16 cellular contexts compared by ENCODE assay signal in the genomic region with DNA sequence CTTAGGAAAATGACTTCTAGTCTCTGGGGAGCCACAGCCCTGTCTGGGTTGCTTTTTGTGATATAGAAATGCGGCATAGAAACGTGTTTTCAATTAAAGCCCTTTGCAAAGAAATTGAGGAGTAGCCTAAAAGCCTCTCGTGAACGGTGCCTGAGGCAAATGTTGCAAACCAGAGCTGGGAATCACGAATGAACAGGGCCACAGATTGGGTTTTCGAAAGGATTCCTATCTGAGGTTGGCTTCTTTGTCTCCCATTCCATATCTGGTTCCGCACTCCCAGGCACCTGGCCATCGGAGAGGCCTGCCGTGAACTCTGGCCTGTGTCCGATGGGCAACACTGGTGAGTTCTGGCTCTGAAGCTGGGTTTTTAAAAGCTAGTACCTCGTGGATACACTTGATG.
DNase-seq lines count a peak whose midpoint lies in the region; ATAC-seq, FAIRE-seq and TF ChIP-seq lines count a peak whose summit lies in the region.
"Had no signal": no experiment of that assay in that cellular context is flagged by ENCODE, and none has a peak within 500 bp of the region (broad histone marks: within the 10 kb centered on the region; RNA-seq: fewer than 3 reads in every experiment).

No MANE protein-coding gene starts in this region.

- H3K36me3 ChIP-seq in right lobe of liver (no peaks in the 10 kb centered on the region), HepG2 (replicated peaks in 1 of 2; ENCODE audit: control insufficient read depth in 1 of 2, insufficient read depth in 2 of 2, low read length in 2 of 2) (peaks cover 0 to 11% of the 10 kb centered on the region in 2 experiments; a peak in 2 of 5 replicates), SK-N-MC (ENCODE audit: insufficient read depth, low read length) (no peaks in the 10 kb centered on the region), PC-3 (ENCODE audit: low read depth, low read length) (0 out of 2 replicates have a peak, but pooled peaks cover 8% of the 10 kb centered on the region)

- no peak for TF ChIP-seq POLR2A in right lobe of liver (IDR thresholded peaks at IDR 0.05)
- TF ChIP-seq POLR2A in HepG2 (IDR thresholded peaks at IDR 0.05; ENCODE audit: insufficient read depth in 1 of 2, low read depth in 2 of 2, low read length in 2 of 2), result no peak

- FAIRE-seq in HepG2 (lab: Jason Lieb, UNC), result no peak
- FAIRE-seq: D721Med, G401.6, GM12891, GM19239 had no signal

- no peaks in the 10 kb centered on the region for H3K9me2 ChIP-seq in PC-3 (replicated peaks; ENCODE audit: low read length)

- no peak for TF ChIP-seq RAD21 in HepG2 (CRISPR knock-in tag; IDR thresholded peaks at IDR 0.05)

- DNase-seq in right lobe of liver (peak in 2 of 3 donors; percentile 33 to 68), HepG2 (ENCODE audit: low spot score) (no peak), SK-N-MC (ENCODE audit: low read depth, low spot score) (peak; percentile 20), islet precursor cell (peak; percentile 70), AG20443 (ENCODE audit: low spot score) (no peak), PC-3 (no peak)
- DNase-seq in activated CD4-positive, alpha-beta T cell treated with anti-CD3 and anti-CD28 coated beads, Interleukin-2, amount 50 U/mL, for 4 hours, result no peak
- DNase-seq: Caco-2; CD4-positive, alpha-beta T cell; GOT3; H7 had no signal

- intact Hi-C loops in right lobe of liver (cut with DNase I), result no loop called here
- intact Hi-C loops in HepG2 (cut with micrococcal nuclease; ENCODE audit: unreplicated experiment), result no loop called here
- intact Hi-C loops in PC-3 (cut with micrococcal nuclease), result no loop called here

- no peaks in the 10 kb centered on the region for H3K79me2 ChIP-seq in HepG2 (ENCODE audit: insufficient read depth, low read length)
- H3K79me2 ChIP-seq in PC-3 (ENCODE audit: low read length), result no peaks in the 10 kb centered on the region

- POLR2A ChIA-PET in HepG2 (lab: Yijun Ruan, JAX) (no interaction called here), PC-3 (lab: Charles Lee; ENCODE audit: unreplicated experiment) (no interaction called here)

- in situ Hi-C loops in HepG2 (cut with HindIII; ENCODE audit: extremely low pct_ligation_motif_present, low pct_unique_long_range_greater_than_20kb), result no loop called here

- TF ChIP-seq EP300 in HepG2 (IDR thresholded peaks at IDR 0.05; ENCODE audit: low read depth in 2 of 2, low read length in 2 of 2) (no peak), HepG2 (CRISPR knock-in tag; IDR thresholded peaks at IDR 0.05; ENCODE audit: borderline replicate concordance) (no peak)

- ATAC-seq in right lobe of liver (peak; percentile 40 to 90 (median 71)), HepG2 (no peak), PC-3 (no peak)

- H3K27ac ChIP-seq in right lobe of liver (no peak overlapping the region), HepG2 (ENCODE audit: extremely low read length, insufficient read depth, low read length) (no peak overlapping the region), SK-N-MC (no peak overlapping the region), PC-3 (ENCODE audit: low read length) (no peak overlapping the region)
- H3K27ac ChIP-seq: C4-2B had no signal

- 0 out of 2 replicates have a peak, but pooled peaks cover 3% of the 10 kb centered on the region for H4K20me1 ChIP-seq in HepG2 (ENCODE audit: insufficient read depth, low read length)
- no peaks in the 10 kb centered on the region for H4K20me1 ChIP-seq in PC-3 (ENCODE audit: low read length)

- TF ChIP-seq CTCF in right lobe of liver (IDR thresholded peaks at IDR 0.05), result no peak
- TF ChIP-seq CTCF in HepG2 (CRISPR knock-in tag; IDR thresholded peaks at IDR 0.05), result no peak
- TF ChIP-seq CTCF in PC-3 (conservative IDR thresholded peaks at IDR 0.05; ENCODE audit: low read depth, low read length), result no peak

- H3K4me3 ChIP-seq in right lobe of liver (no peak overlapping the region), HepG2 (replicated peaks in 1 of 3; ENCODE audit: insufficient read depth in 1 of 3, low read depth in 2 of 3, low read length in 3 of 3) (no peak overlapping the region), SK-N-MC (no peak overlapping the region), PC-3 (ENCODE audit: low read length) (no peak overlapping the region)

- H3K27me3 ChIP-seq in right lobe of liver (no peaks in the 10 kb centered on the region), HepG2 (ENCODE audit: control insufficient read depth in 1 of 2, insufficient read depth in 2 of 2, low read length in 2 of 2) (no peaks in the 10 kb centered on the region), PC-3 (ENCODE audit: low read length) (no peaks in the 10 kb centered on the region)

- H2AFZ ChIP-seq in HepG2 (ENCODE audit: low read length), result no peak overlapping the region
- no peak overlapping the region for H2AFZ ChIP-seq in PC-3 (ENCODE audit: low read length)

- H3K4me2 ChIP-seq in HepG2 (ENCODE audit: low read depth, low read length) (no peak overlapping the region), PC-3 (ENCODE audit: low read length) (no peak overlapping the region)

- no peaks in the 10 kb centered on the region for H3F3A ChIP-seq in PC-3 (ENCODE audit: low read length, unreplicated experiment)

- no TSS peak for BruUV-seq in HepG2 (replicated peaks; lab: Mats Ljungman, UMichigan)
- BruUV-seq in PC-3 (replicated peaks; lab: Mats Ljungman, UMichigan), result no TSS peak

- H3K4me1 ChIP-seq in right lobe of liver (peaks cover 0 to 7% (median 0%) of the 10 kb centered on the region in 4 donors), HepG2 (ENCODE audit: insufficient read depth, low read length) (no peaks in the 10 kb centered on the region), PC-3 (ENCODE audit: insufficient read depth, low read length) (no peaks in the 10 kb centered on the region)

- CTCF ChIA-PET in HepG2 (lab: Yijun Ruan, JAX; ENCODE audit: low intra/inter-chr PET ratio, low total read pairs) (no interaction called here), PC-3 (lab: Charles Lee) (no interaction called here)

- no peaks in the 10 kb centered on the region for H3K9me3 ChIP-seq in right lobe of liver
- no peaks in the 10 kb centered on the region for H3K9me3 ChIP-seq in HepG2 (ENCODE audit: low read length)
- H3K9me3 ChIP-seq in SK-N-MC (ENCODE audit: low read depth, low read length), result no peaks in the 10 kb centered on the region
- H3K9me3 ChIP-seq in PC-3 (ENCODE audit: low read length), result no peaks in the 10 kb centered on the region
- H3K9me3 ChIP-seq: Caco-2 had no signal

- H3K9ac ChIP-seq in HepG2 (ENCODE audit: insufficient read depth, low read depth, low read length) (no peak overlapping the region), SK-N-MC (ENCODE audit: insufficient read length) (no peak overlapping the region), PC-3 (ENCODE audit: low read length) (no peak overlapping the region)

- 62% methylated on average over 10 of the region's 11 CpGs for WGBS in right lobe of liver (ENCODE audit: insufficient coverage, low coverage, low lambda C conversion rate, missing lambda C conversion rate)
- 86% methylated on average over 11 of the region's 11 CpGs for WGBS in HepG2 (ENCODE audit: low lambda C conversion rate)

TF ChIP-seq in HepG2, 621 proteins besides CTCF, POLR2A, EP300 and RAD21:
- TF ChIP-seq, protein P1, sequence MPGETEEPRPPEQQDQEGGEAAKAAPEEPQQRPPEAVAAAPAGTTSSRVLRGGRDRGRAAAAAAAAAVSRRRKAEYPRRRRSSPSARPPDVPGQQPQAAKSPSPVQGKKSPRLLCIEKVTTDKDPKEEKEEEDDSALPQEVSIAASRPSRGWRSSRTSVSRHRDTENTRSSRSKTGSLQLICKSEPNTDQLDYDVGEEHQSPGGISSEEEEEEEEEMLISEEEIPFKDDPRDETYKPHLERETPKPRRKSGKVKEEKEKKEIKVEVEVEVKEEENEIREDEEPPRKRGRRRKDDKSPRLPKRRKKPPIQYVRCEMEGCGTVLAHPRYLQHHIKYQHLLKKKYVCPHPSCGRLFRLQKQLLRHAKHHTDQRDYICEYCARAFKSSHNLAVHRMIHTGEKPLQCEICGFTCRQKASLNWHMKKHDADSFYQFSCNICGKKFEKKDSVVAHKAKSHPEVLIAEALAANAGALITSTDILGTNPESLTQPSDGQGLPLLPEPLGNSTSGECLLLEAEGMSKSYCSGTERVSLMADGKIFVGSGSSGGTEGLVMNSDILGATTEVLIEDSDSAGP (CRISPR knock-in tag; IDR thresholded peaks at IDR 0.05; ENCODE audit: borderline replicate concordance), result no peak
- TF ChIP-seq ZNF605 (CRISPR knock-in tag; IDR thresholded peaks at IDR 0.05) (no peak), ZNF24 (IDR thresholded peaks at IDR 0.05) (no peak), TAF15 (IDR thresholded peaks at IDR 0.05; ENCODE audit: low read depth, low read length, poor library complexity, severe bottlenecking) (no peak), SETDB1 (CRISPR knock-in tag; IDR thresholded peaks at IDR 0.05; ENCODE audit: borderline replicate concordance) (no peak), U2AF1 (optimal IDR thresholded peaks at IDR 0.05; ENCODE audit: low read depth, low read length) (no peak), NR2F2 (IDR thresholded peaks at IDR 0.05; ENCODE audit: borderline replicate concordance, low read depth) (no peak), ZNF354B (CRISPR knock-in tag; IDR thresholded peaks at IDR 0.05) (no peak)
- TF ChIP-seq, protein P2, sequence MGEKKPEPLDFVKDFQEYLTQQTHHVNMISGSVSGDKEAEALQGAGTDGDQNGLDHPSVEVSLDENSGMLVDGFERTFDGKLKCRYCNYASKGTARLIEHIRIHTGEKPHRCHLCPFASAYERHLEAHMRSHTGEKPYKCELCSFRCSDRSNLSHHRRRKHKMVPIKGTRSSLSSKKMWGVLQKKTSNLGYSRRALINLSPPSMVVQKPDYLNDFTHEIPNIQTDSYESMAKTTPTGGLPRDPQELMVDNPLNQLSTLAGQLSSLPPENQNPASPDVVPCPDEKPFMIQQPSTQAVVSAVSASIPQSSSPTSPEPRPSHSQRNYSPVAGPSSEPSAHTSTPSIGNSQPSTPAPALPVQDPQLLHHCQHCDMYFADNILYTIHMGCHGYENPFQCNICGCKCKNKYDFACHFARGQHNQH (CRISPR knock-in tag; IDR thresholded peaks at IDR 0.05), result no peak

Comparison
In these comparisons a context has a peak if more than half of its experiments do, and no peak if none do; other contexts are left out.
1. ATAC-seq: peak in right lobe of liver (4 of 4); none in HepG2 (single experiment) and PC-3 (single experiment).
2. DNase-seq: peak in right lobe of liver (2 of 3), SK-N-MC (single experiment) and islet precursor cell (single experiment); none in HepG2 (single experiment), AG20443 (single experiment), activated CD4-positive, alpha-beta T cell treated with anti-CD3 and anti-CD28 coated beads, Interleukin-2, amount 50 U/mL, for 4 hours (0 of 2) and PC-3 (single experiment).